ENCODE assay signal across 8 cellular contexts in the genomic region with DNA sequence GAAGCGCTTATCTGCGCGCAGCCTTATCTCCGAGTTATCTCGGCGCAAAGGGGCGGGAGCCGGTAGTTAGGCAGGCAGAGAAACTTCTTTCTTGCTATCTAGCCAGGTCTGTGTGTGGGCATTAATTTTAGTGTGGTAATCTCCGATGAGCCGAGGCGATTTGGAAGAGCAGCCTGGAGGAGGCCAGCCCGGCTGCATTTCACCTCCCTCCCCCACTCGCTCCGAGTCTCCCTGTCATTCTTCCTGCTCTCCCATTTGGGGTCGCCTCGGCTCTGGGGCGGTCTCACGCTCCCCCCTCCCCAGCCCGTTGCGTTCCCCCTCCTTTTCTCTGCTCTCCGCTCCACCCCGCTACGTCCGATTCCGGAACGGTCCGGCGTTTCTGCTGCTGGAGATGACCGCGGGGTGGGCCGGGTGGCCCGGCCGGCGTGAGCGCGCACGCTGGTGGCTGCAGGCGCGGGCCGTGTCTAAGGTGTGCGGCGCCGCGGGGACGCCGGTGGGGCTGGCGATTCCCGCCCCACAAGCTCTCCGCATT. TPM values are rescaled to one million over a fixed set of nuclear protein-coding genes. Genes with fewer than 3 reads are reported as not detected.
A peak's percentile ranks its signal among the peaks of the same experiment; 100 is the strongest.
DNase-seq lines count a peak whose midpoint lies in the region; TF ChIP-seq lines count a peak whose summit lies in the region.

No MANE protein-coding gene starts in this region.

- H3K9me3 Mint-ChIP-seq in activated CD4-positive, alpha-beta T cell treated with anti-CD3 and anti-CD28 coated beads, Interleukin-2, amount 10 ng/mL, durations not matched to agents 24 days and 14 days = no peaks in the 10 kb centered on the region
- H3K9me3 Mint-ChIP-seq in endodermal cell = no peaks in the 10 kb centered on the region

- peaks cover 62% of the 10 kb centered on the region for H3K36me3 ChIP-seq in endodermal cell (ENCODE audit: control insufficient read depth, insufficient read depth, low read length)

- peak overlapping the region; percentile 100 for H3K4me3 ChIP-seq in endodermal cell (ENCODE audit: low read length)

- peaks cover 17% of the 10 kb centered on the region for H3K4me1 Mint-ChIP-seq in activated CD4-positive, alpha-beta T cell treated with anti-CD3 and anti-CD28 coated beads, Interleukin-2, amount 10 ng/mL, durations not matched to agents 24 days and 14 days
- H3K4me1 Mint-ChIP-seq in endodermal cell = peaks cover 14% of the 10 kb centered on the region

- H3K4me3 Mint-ChIP-seq in activated CD4-positive, alpha-beta T cell treated with anti-CD3 and anti-CD28 coated beads, Interleukin-2, amount 10 ng/mL, durations not matched to agents 24 days and 14 days = peak overlapping the region; percentile 88
- H3K4me3 Mint-ChIP-seq in endodermal cell = peak overlapping the region; percentile 98

- H3K27me3 ChIP-seq in endodermal cell (ENCODE audit: control insufficient read depth, insufficient read depth, low read length, poor library complexity, severe bottlenecking) = peaks cover 41% of the 10 kb centered on the region

- peak overlapping the region; percentile 99 for H3K9ac ChIP-seq in endodermal cell (ENCODE audit: extremely low read depth, low read length, poor library complexity, severe bottlenecking)

- peaks cover 77% of the 10 kb centered on the region for H3K27me3 Mint-ChIP-seq in activated CD4-positive, alpha-beta T cell treated with anti-CD3 and anti-CD28 coated beads, Interleukin-2, amount 10 ng/mL, durations not matched to agents 24 days and 14 days
- H3K27me3 Mint-ChIP-seq in endodermal cell (ENCODE audit: insufficient read depth) = peaks cover 73% of the 10 kb centered on the region

- no peaks in the 10 kb centered on the region for H3K4me1 ChIP-seq in endodermal cell (ENCODE audit: control insufficient read depth, insufficient read depth, low read length)

- intact Hi-C loops in activated CD4-positive, alpha-beta T cell treated with anti-CD3 and anti-CD28 coated beads, Interleukin-2, amount 10 ng/mL, durations not matched to agents 24 days and 14 days (cut with micrococcal nuclease) = loop anchor here (5.0 kb wide), 3 partner anchors 177 to 928 kb away; partner anchors contain the start of gene GREB1L

- peaks cover 11% of the 10 kb centered on the region for H3K36me3 Mint-ChIP-seq in activated CD4-positive, alpha-beta T cell treated with anti-CD3 and anti-CD28 coated beads, Interleukin-2, amount 10 ng/mL, durations not matched to agents 24 days and 14 days (ENCODE audit: low read depth)
- peaks cover 60% of the 10 kb centered on the region for H3K36me3 Mint-ChIP-seq in endodermal cell (ENCODE audit: low read depth)

- TF ChIP-seq CTCF in endodermal cell (conservative IDR thresholded peaks at IDR 0.05) = no peak

- H3K27ac Mint-ChIP-seq in activated CD4-positive, alpha-beta T cell treated with anti-CD3 and anti-CD28 coated beads, Interleukin-2, amount 10 ng/mL, durations not matched to agents 24 days and 14 days = no peak overlapping the region
- peak overlapping the region; percentile 98 for H3K27ac Mint-ChIP-seq in endodermal cell

- H3K27ac ChIP-seq in endodermal cell (ENCODE audit: low read depth, low read length) = no peak overlapping the region

- 0% methylated on average over 18 to 49 of the region's 49 CpGs for WGBS in endodermal cell (ENCODE audit: insufficient coverage in 1 of 2, insufficient read length in 1 of 2), 2 experiments

- peaks cover 6% of the 10 kb centered on the region for H3K9me3 ChIP-seq in endodermal cell (ENCODE audit: control insufficient read depth, low read length)

- DNase-seq in activated CD4-positive, alpha-beta T cell treated with anti-CD3 and anti-CD28 coated beads, Interleukin-2, amount 10 ng/mL, durations not matched to agents 24 days and 14 days = no peak
- no peak for DNase-seq in activated CD4-positive, alpha-beta T cell treated with anti-CD3 and anti-CD28 coated beads for 1 hour
- DNase-seq in RKO (ENCODE audit: low spot score) = peak; percentile 43
- DNase-seq in endodermal cell = peak; percentile 74
- peak; percentile 11 for DNase-seq in myocyte (ENCODE audit: low read depth)
- no peak for DNase-seq in activated CD4-positive, CD25-positive, alpha-beta regulatory T cell (lab: John Stamatoyannopoulos, UW)
- no peak for DNase-seq in NCI-H446 treated with DMSO at 0.1 percent for 48 hours (lab: John Stamatoyannopoulos, UW)
- DNase-seq in effector CD8-positive, alpha-beta T cell (lab: John Stamatoyannopoulos, UW) = no peak

RNA-seq across cellular contexts. Expression of gene GATA6, which starts 0.6 kb away (rescaled TPM):
- not detected in 2 replicates for total RNA-seq in activated CD4-positive, alpha-beta T cell treated with anti-CD3 and anti-CD28 coated beads, Interleukin-2, amount 10 ng/mL, durations not matched to agents 24 days and 14 days
- 100 to 1,000 TPM; 106 to 158 TPM for total RNA-seq in endodermal cell
- polyA plus RNA-seq in endodermal cell (2013, experiment 1 of 2) = 30.0 TPM
- 39.3 TPM for polyA plus RNA-seq in endodermal cell (2013, experiment 2 of 2)
- 0.08 TPM in 1 of 2 replicates, not detected in the other for total RNA-seq in myocyte
- polyA plus RNA-seq in myocyte (2012) = not detected

Comparison
In these comparisons a context has a peak if more than half of its experiments do, and no peak if none do; other contexts are left out.
1. DNase-seq: peak in RKO (single experiment), endodermal cell (single experiment) and myocyte (single experiment); none in activated CD4-positive, alpha-beta T cell treated with anti-CD3 and anti-CD28 coated beads, Interleukin-2, amount 10 ng/mL, durations not matched to agents 24 days and 14 days (single experiment), activated CD4-positive, alpha-beta T cell treated with anti-CD3 and anti-CD28 coated beads for 1 hour (single experiment), activated CD4-positive, CD25-positive, alpha-beta regulatory T cell (0 of 4), NCI-H446 treated with DMSO at 0.1 percent for 48 hours (single experiment) and effector CD8-positive, alpha-beta T cell (single experiment).
2. RNA of gene GATA6, which starts 0.6 kb away (total RNA-seq): 106 to 158 TPM in endodermal cell; 0.08 TPM in myocyte and not detected in activated CD4-positive, alpha-beta T cell treated with anti-CD3 and anti-CD28 coated beads, Interleukin-2, amount 10 ng/mL, durations not matched to agents 24 days and 14 days; every median in the first group is over 10 times any median in the second.